9 cellular contexts compared by ENCODE assay signal in the genomic region with DNA sequence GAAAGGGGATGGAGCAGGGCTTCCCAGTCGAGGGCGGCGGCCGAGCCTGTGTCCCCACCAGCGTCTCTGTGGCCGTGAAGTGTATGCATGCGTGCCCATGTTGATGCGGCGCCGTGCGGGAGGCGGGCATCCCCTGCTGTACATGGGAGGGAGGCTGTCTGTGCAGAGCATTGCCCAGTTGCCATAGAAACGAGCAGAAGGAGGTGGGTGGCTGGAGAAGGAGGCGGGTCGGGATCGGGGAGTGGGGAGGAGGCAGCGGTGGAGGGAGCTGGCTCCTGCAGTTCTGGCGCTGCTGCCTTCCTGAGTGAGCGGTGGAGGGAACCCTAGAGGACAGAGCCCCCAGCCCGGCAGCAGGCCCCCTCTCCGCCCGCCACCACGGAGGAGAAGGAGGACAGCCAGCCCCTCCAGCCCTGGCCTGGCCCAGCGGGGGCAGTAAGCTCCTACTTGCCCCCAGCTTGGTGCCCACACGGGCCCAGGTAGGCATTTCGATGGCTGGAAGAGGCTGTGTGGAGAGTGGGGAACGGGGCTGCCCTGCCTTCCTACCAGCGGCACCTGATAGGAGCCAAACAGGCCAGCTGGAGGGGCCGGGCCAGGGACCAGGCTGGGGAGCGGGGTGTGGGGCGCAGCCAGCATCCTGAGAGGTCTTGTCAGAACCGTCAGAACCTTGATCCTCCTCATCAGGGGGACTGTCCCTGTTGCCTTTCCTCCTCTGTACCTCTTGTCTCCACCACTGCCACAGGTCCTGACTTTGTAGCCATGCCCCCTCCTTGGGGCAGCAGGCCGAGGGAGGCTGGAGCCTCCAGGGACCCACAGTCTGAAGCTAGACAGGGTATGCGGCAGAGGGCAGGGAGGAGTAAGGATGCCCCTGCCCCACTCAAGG. TPM values are rescaled to one million over a fixed set of nuclear protein-coding genes. Genes with fewer than 3 reads are reported as not detected.
A peak's percentile ranks its signal among the peaks of the same experiment; 100 is the strongest.
DNase-seq lines count a peak whose midpoint lies in the region; ATAC-seq and TF ChIP-seq lines count a peak whose summit lies in the region.
"Had no signal": no experiment of that assay in that cellular context is flagged by ENCODE, and none has a peak within 500 bp of the region (broad histone marks: within the 10 kb centered on the region; RNA-seq: fewer than 3 reads in every experiment).

No MANE protein-coding gene starts in this region.

- peaks cover 0 to 10% (median 0%) of the 10 kb centered on the region in 4 donors for H3K4me1 ChIP-seq in sigmoid colon

- 40 to 45% methylated on average over 34 of the region's 34 CpGs for WGBS in sigmoid colon, 2 donors

- TF ChIP-seq POLR2A in sigmoid colon (IDR thresholded peaks at IDR 0.05): no peak

- peaks cover 0 to 2% (median 0%) of the 10 kb centered on the region in 4 donors for H3K9me3 ChIP-seq in sigmoid colon

- in situ Hi-C loops in astrocyte of the spinal cord (cut with HindIII; ENCODE audit: low sequenced_read_pairs): no loop called here

- TF ChIP-seq EP300 in sigmoid colon (IDR thresholded peaks at IDR 0.05): no peak

- ATAC-seq in HG03565 (IDR thresholded peaks at IDR 0.05; ENCODE audit: unreplicated experiment) (no peak), GM21737 (IDR thresholded peaks at IDR 0.05; ENCODE audit: unreplicated experiment) (no peak)

- H3K4me3 ChIP-seq in astrocyte of the spinal cord (ENCODE audit: low read depth, low read length) (no peak overlapping the region), iPS-11a (ENCODE audit: low read depth, low read length) (peak overlapping the region; percentile 59), sigmoid colon (peak overlapping the region in 2 of 4 donors; percentile 7 to 23)

- intact Hi-C loops in sigmoid colon (cut with DNase I): no loop called here

- TF ChIP-seq CTCF in astrocyte of the spinal cord (IDR thresholded peaks at IDR 0.05; ENCODE audit: low read depth, low read length): no peak
- TF ChIP-seq CTCF in sigmoid colon (IDR thresholded peaks at IDR 0.05): no peak

- H3K36me3 ChIP-seq in sigmoid colon: no peaks in the 10 kb centered on the region

- H3K27me3 ChIP-seq in sigmoid colon: peaks cover 0 to 30% (median 5%) of the 10 kb centered on the region in 3 donors

- H3K27ac ChIP-seq in sigmoid colon: no peak overlapping the region
- H3K27ac ChIP-seq: 22Rv1 had no signal

- peak; percentile 59 for DNase-seq in DMS 273 (lab: John Stamatoyannopoulos, UW; ENCODE audit: unreplicated experiment)
- DNase-seq in DMS 273 treated with DMSO at 0.1 percent for 48 hours (lab: John Stamatoyannopoulos, UW): no peak
- DNase-seq in astrocyte of the spinal cord (ENCODE audit: low read depth, low spot score): peak; percentile 37
- DNase-seq in sigmoid colon: peak; percentile 56
- no peak for DNase-seq in SKM-1 (lab: John Stamatoyannopoulos, UW; ENCODE audit: unreplicated experiment)

RNA-seq across cellular contexts. Expression of a gene that starts 41.3 kb away (rescaled TPM):
- under 1 TPM in 1 of 4 donors, not detected in 3; 0.71 TPM for total RNA-seq in sigmoid colon
- 100 to 1,000 TPM in 1 of 3 donors, 10 to 100 TPM in 2; 43.5 to 101 (median 91.3) TPM for polyA plus RNA-seq in sigmoid colon

RNA-seq across cellular contexts. Expression of a gene that starts 49.0 kb away (rescaled TPM):
- 1 to 10 TPM in 1 of 4 donors, under 1 TPM in 3; 0.36 to 1.9 (median 0.59) TPM for total RNA-seq in sigmoid colon
- under 1 TPM in 1 of 3 donors, not detected in 2; 0.89 TPM for polyA plus RNA-seq in sigmoid colon

Comparison
In these comparisons a context has a peak if more than half of its experiments do, and no peak if none do; other contexts are left out.
1. DNase-seq: peak in DMS 273 (single experiment), astrocyte of the spinal cord (single experiment) and sigmoid colon (single experiment); none in DMS 273 treated with DMSO at 0.1 percent for 48 hours (single experiment) and SKM-1 (single experiment).